Comparison of ENCODE assay signal across 9 cellular contexts in genomic region chr1:202135221-202135721, GRCh38. TPM values are rescaled to one million over a fixed set of nuclear protein-coding genes. Genes with fewer than 3 reads are reported as not detected.
A peak's percentile ranks its signal among the peaks of the same experiment; 100 is the strongest.
DNase-seq lines count a peak whose midpoint lies in the region; ATAC-seq and TF ChIP-seq lines count a peak whose summit lies in the region.
"Had no signal": no experiment of that assay in that cellular context is flagged by ENCODE, and none has a peak within 500 bp of the region (broad histone marks: within the 10 kb centered on the region; RNA-seq: fewer than 3 reads in every experiment).

No MANE protein-coding gene starts in this region.

- no peak overlapping the region for H3K4me2 ChIP-seq in GM23338
- H3K4me2 ChIP-seq in smooth muscle cell, result no peak overlapping the region

- no peaks in the 10 kb centered on the region for H3K9me3 Mint-ChIP-seq in GM23338

- H3K9ac ChIP-seq in iPS-15b (ENCODE audit: low read depth, low read length) (peak overlapping the region; percentile 40), smooth muscle cell (ENCODE audit: low read depth) (no peak overlapping the region)

- ATAC-seq in GM23338, result peak; percentile 82
- ATAC-seq in GM19328 (IDR thresholded peaks at IDR 0.05; ENCODE audit: unreplicated experiment), result no peak

- H3K4me1 ChIP-seq in GM23338 (ENCODE audit: insufficient read depth) (peaks cover 4% of the 10 kb centered on the region; the same call in 1 of the 2 replicates), iPS-15b (ENCODE audit: control insufficient read depth, insufficient read depth, low read length) (no peaks in the 10 kb centered on the region), smooth muscle cell (ENCODE audit: low read depth) (no peaks in the 10 kb centered on the region)

- no peak overlapping the region; the same call in 1 of the 2 replicates for H3K27ac Mint-ChIP-seq in GM23338

- no peaks in the 10 kb centered on the region for H3K9me3 ChIP-seq in iPS-15b (ENCODE audit: control insufficient read depth, insufficient read depth, low read length)
- H3K9me3 ChIP-seq in smooth muscle cell (replicated peaks; ENCODE audit: low read depth), result no peaks in the 10 kb centered on the region

- H3K9me2 ChIP-seq in GM23338 (ENCODE audit: insufficient read depth), result no peaks in the 10 kb centered on the region

- peaks cover 22% of the 10 kb centered on the region for H3K79me2 ChIP-seq in GM23338 (replicated peaks; ENCODE audit: insufficient read depth)
- peaks cover 19% of the 10 kb centered on the region for H3K79me2 ChIP-seq in smooth muscle cell (ENCODE audit: low read depth)

- H3K27me3 ChIP-seq in GM23338 (ENCODE audit: insufficient read depth) (no peaks in the 10 kb centered on the region), brain microvascular endothelial cell (replicated peaks) (no peaks in the 10 kb centered on the region), iPS-15b (ENCODE audit: control insufficient read depth, insufficient read depth, low read length) (no peaks in the 10 kb centered on the region), smooth muscle cell (ENCODE audit: low read depth) (no peaks in the 10 kb centered on the region)

- H3K27me3 Mint-ChIP-seq in GM23338 (ENCODE audit: insufficient read depth, low read depth, poor library complexity), result peaks cover 4% of the 10 kb centered on the region

- no peak overlapping the region for H3K4me3 Mint-ChIP-seq in GM23338

- H3F3A ChIP-seq in GM23338 (replicated peaks; ENCODE audit: low read depth) (peaks cover 9% of the 10 kb centered on the region; the same call in 1 of the 2 replicates), smooth muscle cell (ENCODE audit: low read depth) (peaks cover 4% of the 10 kb centered on the region)

- DNase-seq in D341Med (ENCODE audit: low spot score) (peak; percentile 90), GM23338 (ENCODE audit: low spot score) (peak; percentile 89), NCI-H1694 treated with DMSO at 0.1 percent for 48 hours (lab: John Stamatoyannopoulos, UW) (peak; percentile 68), T-helper 9 cell (peak; percentile 32), brain microvascular endothelial cell (peak; percentile 42), smooth muscle cell (lab: John Stamatoyannopoulos, UW; ENCODE audit: unreplicated experiment) (no peak)

- H3K36me3 ChIP-seq in GM23338 (ENCODE audit: insufficient read depth) (no peaks in the 10 kb centered on the region; the same call in 1 of the 2 replicates), brain microvascular endothelial cell (replicated peaks) (peaks cover 22% of the 10 kb centered on the region), iPS-15b (ENCODE audit: control insufficient read depth, insufficient read depth, low read length) (peaks cover 37% of the 10 kb centered on the region), smooth muscle cell (ENCODE audit: low read depth) (no peaks in the 10 kb centered on the region)

- no peak overlapping the region for H3K27ac ChIP-seq in GM23338 (ENCODE audit: low read depth)
- H3K27ac ChIP-seq in brain microvascular endothelial cell, result no peak overlapping the region
- no peak overlapping the region for H3K27ac ChIP-seq in smooth muscle cell (ENCODE audit: low read depth)
- H3K27ac ChIP-seq: SK-N-MC had no signal

- TF ChIP-seq CTCF in GM23338 (conservative IDR thresholded peaks at IDR 0.05; ENCODE audit: low read depth in 2 of 2) (peak; percentile 81 to 89), brain microvascular endothelial cell (IDR thresholded peaks at IDR 0.05; ENCODE audit: low read depth, low read length, missing control alignments) (peak; percentile 91), smooth muscle cell (IDR thresholded peaks at IDR 0.05; ENCODE audit: borderline replicate concordance, insufficient read depth, poor library complexity, severe bottlenecking) (peak; percentile 79)

- in situ Hi-C loops in brain microvascular endothelial cell (cut with HindIII; ENCODE audit: low pct_ligation_motif_present, low sequenced_read_pairs), result loop anchor here (25.0 kb wide), 1 partner anchor 123 kb away; the partner anchor contains the start of gene ELF3

- H3K4me1 Mint-ChIP-seq in GM23338, result peaks cover 26% of the 10 kb centered on the region

- peaks cover 35% of the 10 kb centered on the region for H3K36me3 Mint-ChIP-seq in GM23338 (ENCODE audit: low read depth)

- no peak overlapping the region for H3K4me3 ChIP-seq in GM23338
- no peak overlapping the region for H3K4me3 ChIP-seq in brain microvascular endothelial cell (ENCODE audit: low read depth, low read length)
- no peak overlapping the region for H3K4me3 ChIP-seq in iPS-15b (ENCODE audit: low read depth, low read length)
- H3K4me3 ChIP-seq in smooth muscle cell, result no peak overlapping the region
- H3K4me3 ChIP-seq: SK-N-MC had no signal

- H2AFZ ChIP-seq in GM23338, result no peak overlapping the region
- H2AFZ ChIP-seq in smooth muscle cell (ENCODE audit: low read depth), result no peak overlapping the region

- WGBS in smooth muscle cell (ENCODE audit: low lambda C conversion rate), result 42% methylated on average over 15 of the region's 15 CpGs

- H4K20me1 ChIP-seq in GM23338 (replicated peaks; ENCODE audit: insufficient read depth) (no peaks in the 10 kb centered on the region; the same call in 1 of the 2 replicates), smooth muscle cell (ENCODE audit: low read depth) (peaks cover 63% of the 10 kb centered on the region)

TF ChIP-seq in GM23338, 12 proteins besides CTCF, POLR2A, EP300 and RAD21 (continues in another document):
- no peak for TF ChIP-seq ZNF114 (CRISPR knock-in tag; IDR thresholded peaks at IDR 0.05)
- TF ChIP-seq REST (IDR thresholded peaks at IDR 0.05; ENCODE audit: unreplicated experiment), result no peak
- no peak for TF ChIP-seq CREB1 (CRISPR knock-in tag; IDR thresholded peaks at IDR 0.05; ENCODE audit: low read depth)
- TF ChIP-seq POLR2AphosphoS5 (IDR thresholded peaks at IDR 0.05; ENCODE audit: low read depth), result no peak
- no peak for TF ChIP-seq EZH2 (IDR thresholded peaks at IDR 0.05; ENCODE audit: low read depth, unreplicated experiment)

RNA-seq across cellular contexts. Expression of gene ARL8A, which starts 9.3 kb away (rescaled TPM):
- 29.7 and 30.3 TPM in 2 replicates for total RNA-seq in GM23338 (2014; rRNA removed; shearing (Covaris generic))
- polyA plus RNA-seq in GM23338 (2016; fragmentation: Nextera tagmentation; extraction: Ambion mirVana) (28.5 and 32.7 TPM in 2 replicates), smooth muscle cell (53.3 and 54.7 TPM in 2 replicates)
- total RNA-seq in smooth muscle cell, result 32.8 and 44.8 TPM in 2 replicates

RNA-seq across cellular contexts. Expression of gene GPR37L1, which starts 12.6 kb away (rescaled TPM):
- 0.21 TPM in 1 of 2 replicates, not detected in the other for total RNA-seq in GM23338 (2014; rRNA removed; shearing (Covaris generic))
- polyA plus RNA-seq in GM23338 (2016; fragmentation: Nextera tagmentation; extraction: Ambion mirVana) (0.08 and 0.19 TPM in 2 replicates), smooth muscle cell (0.05 TPM in 1 of 2 replicates, not detected in the other)
- total RNA-seq in smooth muscle cell, result not detected in 2 replicates

RNA-seq across cellular contexts. Expression of gene PTPN7, which starts 25.1 kb away (rescaled TPM):
- 0.12 TPM in 1 of 2 replicates, not detected in the other for total RNA-seq in GM23338 (2014; rRNA removed; shearing (Covaris generic))
- polyA plus RNA-seq in GM23338 (2016; fragmentation: Nextera tagmentation; extraction: Ambion mirVana) (0.33 TPM in 1 of 2 replicates, not detected in the other), smooth muscle cell (not detected in 2 replicates)
- total RNA-seq in smooth muscle cell, result not detected in 2 replicates

RNA-seq across cellular contexts. Expression of gene LGR6, which starts 58.3 kb away (rescaled TPM):
- 0.58 and 0.66 TPM in 2 replicates for total RNA-seq in GM23338 (2014; rRNA removed; shearing (Covaris generic))
- polyA plus RNA-seq in GM23338 (2016; fragmentation: Nextera tagmentation; extraction: Ambion mirVana) (0.89 and 0.96 TPM in 2 replicates), smooth muscle cell (2.9 and 4.4 TPM in 2 replicates)
- total RNA-seq in smooth muscle cell, result 1.8 and 2.0 TPM in 2 replicates
